ENCODE assay signal across 8 cellular contexts in the genomic region with DNA sequence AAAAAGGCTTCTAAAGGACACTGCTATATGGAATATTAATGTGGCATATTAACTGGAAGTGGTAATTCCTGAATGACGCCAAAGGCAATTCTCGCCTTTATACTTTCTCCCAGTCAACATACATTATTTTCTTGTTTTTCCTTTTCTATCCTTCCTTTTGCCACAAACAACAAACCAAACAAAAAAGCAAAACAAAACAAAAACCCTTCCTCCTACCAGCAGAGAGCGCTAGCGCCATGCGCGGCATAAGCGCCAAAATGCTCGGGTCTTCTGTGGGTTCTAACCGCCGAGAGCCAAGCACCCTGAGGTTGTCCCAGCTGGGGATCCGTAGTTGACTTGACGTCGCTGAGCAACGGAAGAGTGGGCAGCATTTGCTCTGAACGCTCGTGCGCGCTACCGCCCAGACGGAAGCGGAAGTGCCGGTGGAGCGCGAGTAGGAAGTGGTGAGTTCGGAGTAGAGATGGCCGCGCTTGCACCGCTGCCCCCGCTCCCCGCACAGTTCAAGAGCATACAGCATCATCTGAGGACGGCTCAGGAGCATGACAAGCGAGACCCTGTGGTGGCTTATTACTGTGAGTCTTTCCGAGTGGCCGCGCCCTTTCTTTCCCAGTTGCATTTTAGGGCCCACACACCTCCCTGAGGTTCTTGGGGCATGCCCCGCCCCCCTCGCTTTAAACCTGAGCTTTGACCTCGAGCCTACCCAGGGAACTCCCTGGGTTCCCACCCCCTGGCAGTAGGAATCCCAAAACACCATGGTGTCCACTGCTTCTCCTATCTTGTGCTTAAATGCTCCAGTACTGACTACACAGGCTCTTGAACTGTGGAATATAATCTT. TPM values are rescaled to one million over a fixed set of nuclear protein-coding genes. Genes with fewer than 3 reads are reported as not detected.
DNase-seq lines count a peak whose midpoint lies in the region; ATAC-seq and TF ChIP-seq lines count a peak whose summit lies in the region.

A gene (minus strand): TSS at position 295 of the 835 bp plus-strand sequence. CDS start 58,464 bp downstream, outside the sequence.
A gene with protein sequence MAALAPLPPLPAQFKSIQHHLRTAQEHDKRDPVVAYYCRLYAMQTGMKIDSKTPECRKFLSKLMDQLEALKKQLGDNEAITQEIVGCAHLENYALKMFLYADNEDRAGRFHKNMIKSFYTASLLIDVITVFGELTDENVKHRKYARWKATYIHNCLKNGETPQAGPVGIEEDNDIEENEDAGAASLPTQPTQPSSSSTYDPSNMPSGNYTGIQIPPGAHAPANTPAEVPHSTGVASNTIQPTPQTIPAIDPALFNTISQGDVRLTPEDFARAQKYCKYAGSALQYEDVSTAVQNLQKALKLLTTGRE (plus strand): TSS at position 436 of the 835 bp plus-strand sequence. CDS start 25 bp downstream, at position 461.

- peaks cover 25 to 60% (median 51%) of the 10 kb centered on the region in 6 donors for H3K4me1 ChIP-seq in spleen

- peak in 1 of 3 donors; percentile 2 for TF ChIP-seq POLR2A in spleen (IDR thresholded peaks at IDR 0.05)

- H3K27ac ChIP-seq in caudate nucleus (ENCODE audit: low read depth, low read length), result peak within 1 kb of the TSS; percentile 52
- peak within 1 kb of the TSS; percentile 69 to 85 (median 80) for H3K27ac ChIP-seq in spleen

- peaks cover 0 to 3% (median 0%) of the 10 kb centered on the region in 3 donors for H3K36me3 Mint-ChIP-seq in immature natural killer cell

- DNase-seq in AG08396 (ENCODE audit: low spot score), result peak; percentile 93
- peak; percentile 97 for DNase-seq in NCI-H2196 treated with DMSO at 0.1 percent for 48 hours (lab: John Stamatoyannopoulos, UW; ENCODE audit: unreplicated experiment)
- peak; percentile 59 to 100 (median 96) for DNase-seq in caudate nucleus (lab: John Stamatoyannopoulos, UW)
- DNase-seq in immature natural killer cell, result peak; percentile 97
- DNase-seq in spleen, result peak; percentile 99

- H3K27me3 Mint-ChIP-seq in immature natural killer cell (ENCODE audit: low read depth in 3 of 3), result peaks cover 6 to 19% (median 13%) of the 10 kb centered on the region in 3 donors

- no peaks in the 10 kb centered on the region for H3K9me3 ChIP-seq in spleen

- H3K4me3 ChIP-seq in WI38 (ENCODE audit: low read depth, low read length) (peak within 1 kb of the TSS; percentile 83), spleen (peak within 1 kb of the TSS; percentile 83 to 99 (median 94))

- H3K27me3 ChIP-seq in spleen (replicated peaks in 1 of 7), result no peaks in the 10 kb centered on the region

- H3K4me1 Mint-ChIP-seq in immature natural killer cell, result peaks cover 52 to 63% of the 10 kb centered on the region in 2 donors

- H3K9me3 Mint-ChIP-seq in immature natural killer cell, result peaks cover 0 to 2% (median 0%) of the 10 kb centered on the region in 6 donors

- intact Hi-C loops in spleen (cut with DNase I; ENCODE audit: low total_unique reads), result no loop called here

- H3K27ac Mint-ChIP-seq in immature natural killer cell, result peak within 1 kb of the TSS; percentile 84 to 91 (median 88)

- peaks cover 0 to 15% (median 0%) of the 10 kb centered on the region in 6 donors for H3K36me3 ChIP-seq in spleen

- TF ChIP-seq CTCF in WI38 (IDR thresholded peaks at IDR 0.05; ENCODE audit: low read depth, low read length) (peak; percentile 82), spleen (IDR thresholded peaks at IDR 0.05 in 8 of 11, conservative IDR thresholded peaks at IDR 0.05 in 3 of 11) (peak; percentile 68 to 97 (median 78))

- peak within 1 kb of the TSS; percentile 85 to 93 (median 91) for H3K4me3 Mint-ChIP-seq in immature natural killer cell

- 0 to 1% (median 1%) methylated on average over 37 to 38 of the region's 38 CpGs for WGBS in spleen, 5 donors

- ATAC-seq in GM18873 (IDR thresholded peaks at IDR 0.05; ENCODE audit: low FRiP score, unreplicated experiment) (peak; percentile 99), HG03139 (IDR thresholded peaks at IDR 0.05; ENCODE audit: unreplicated experiment) (peak; percentile 100)

RNA-seq across cellular contexts. Expression of the first gene that starts in this region (rescaled TPM):
- polyA plus RNA-seq in immature natural killer cell (not detected), spleen (not detected)
- total RNA-seq in spleen, result under 1 TPM in 2 of 7 donors, not detected in 5; 0.25 to 0.36 TPM

RNA-seq across cellular contexts. Expression of the second gene that starts in this region (rescaled TPM):
- polyA plus RNA-seq in immature natural killer cell (10 to 100 TPM; 38.9 to 83.1 (median 81.2) TPM), spleen (10 to 100 TPM; 16.2 to 26.6 (median 22.7) TPM)
- total RNA-seq in spleen, result 10 to 100 TPM; 28.6 to 53.2 (median 39.7) TPM

Comparison
In these comparisons a context has a peak if more than half of its experiments do, and no peak if none do; other contexts are left out.
1. Peak in every context shown above with its lines: DNase-seq, ATAC-seq, H3K4me3 ChIP-seq and H3K27ac ChIP-seq.